21 cellular contexts compared by ENCODE assay signal in genomic region chr1:17434016-17434415, GRCh38. TPM values are rescaled to one million over a fixed set of nuclear protein-coding genes. Genes with fewer than 3 reads are reported as not detected.
DNase-seq lines count a peak whose midpoint lies in the region; ATAC-seq and TF ChIP-seq lines count a peak whose summit lies in the region.
"Had no signal": no experiment of that assay in that cellular context is flagged by ENCODE, and none has a peak within 500 bp of the region (broad histone marks: within the 10 kb centered on the region; RNA-seq: fewer than 3 reads in every experiment).

No MANE protein-coding gene starts in this region.

- peaks cover 47 to 87% (median 82%) of the 10 kb centered on the region in 11 experiments for H3K36me3 ChIP-seq in BLaER1 treated with 17β-estradiol and CSF1 and Interleukin-3, amounts not matched to agents 10 nM and 100 nM
- H3K36me3 ChIP-seq in GM23338 (ENCODE audit: insufficient read depth), result peaks cover 29% of the 10 kb centered on the region
- H3K36me3 ChIP-seq: right atrium auricular region had no signal

- H2AFZ ChIP-seq in GM23338, result no peak overlapping the region
- H2AFZ ChIP-seq: GM23248 had no signal

- H3K27me3 ChIP-seq in BLaER1 treated with 17β-estradiol and CSF1 and Interleukin-3, amounts not matched to agents 10 nM and 100 nM, result no peaks in the 10 kb centered on the region
- no peaks in the 10 kb centered on the region for H3K27me3 ChIP-seq in GM23338 (ENCODE audit: insufficient read depth)
- H3K27me3 ChIP-seq: right atrium auricular region, tibial artery had no signal

- no peaks in the 10 kb centered on the region; a peak in 1 of 22 replicates for H3K9me3 ChIP-seq in BLaER1 treated with 17β-estradiol and CSF1 and Interleukin-3, amounts not matched to agents 10 nM and 100 nM (replicated peaks in 1 of 11)
- H3K9me3 ChIP-seq: right atrium auricular region, tibial artery had no signal

- peaks cover 27% of the 10 kb centered on the region for H3K27me3 Mint-ChIP-seq in GM23338 (ENCODE audit: insufficient read depth, low read depth, poor library complexity)
- no peaks in the 10 kb centered on the region for H3K27me3 Mint-ChIP-seq in activated B cell treated with CpG ODN at 0.5 μM for 24 hours
- peaks cover 4 to 23% (median 20%) of the 10 kb centered on the region in 3 donors for H3K27me3 Mint-ChIP-seq in immature natural killer cell (ENCODE audit: low read depth in 3 of 3)
- H3K27me3 Mint-ChIP-seq: activated CD8-positive, alpha-beta T cell treated with anti-CD3 and anti-CD28 coated beads for 36 hours had no signal

- H3F3A ChIP-seq in GM23338 (replicated peaks; ENCODE audit: low read depth), result peaks cover 60% of the 10 kb centered on the region

- H3K9me3 Mint-ChIP-seq in GM23338 (no peaks in the 10 kb centered on the region; the same call in 2 of the 3 replicates), activated B cell treated with CpG ODN at 0.5 μM for 24 hours (no peaks in the 10 kb centered on the region), immature natural killer cell (no peaks in the 10 kb centered on the region)
- H3K9me3 Mint-ChIP-seq: activated CD8-positive, alpha-beta T cell treated with anti-CD3 and anti-CD28 coated beads for 36 hours had no signal

- H3K27ac Mint-ChIP-seq in GM23338 (peak overlapping the region; percentile 88), activated B cell treated with CpG ODN at 0.5 μM for 24 hours (peak overlapping the region; percentile 50), immature natural killer cell (peak overlapping the region in 4 of 6 donors; percentile 29 to 66 (median 52))

- H3K36me3 Mint-ChIP-seq in GM23338 (ENCODE audit: low read depth) (peaks cover 88% of the 10 kb centered on the region), activated B cell treated with CpG ODN at 0.5 μM for 24 hours (ENCODE audit: low read depth) (peaks cover 48% of the 10 kb centered on the region), immature natural killer cell (peaks cover 2 to 4% (median 3%) of the 10 kb centered on the region in 3 donors)

- POLR2A ChIA-PET in activated B cell treated with CpG ODN at 0.5 μM for 24 hours (lab: Charles Lee), result no interaction called here

- peak overlapping the region in 2 of 11 experiments; percentile 8 to 19; a peak in 1 of 22 replicates for H3K27ac ChIP-seq in BLaER1 treated with 17β-estradiol and CSF1 and Interleukin-3, amounts not matched to agents 10 nM and 100 nM
- peak overlapping the region; percentile 85 for H3K27ac ChIP-seq in GM23338 (ENCODE audit: low read depth)
- H3K27ac ChIP-seq: epithelial cell of prostate, GM23248, right atrium auricular region, tibial artery had no signal

- peak overlapping the region in 5 of 11 experiments; percentile 14 to 100 (median 39); a peak in 6 of 22 replicates for H3K9ac ChIP-seq in BLaER1 treated with 17β-estradiol and CSF1 and Interleukin-3, amounts not matched to agents 10 nM and 100 nM
- H3K9ac ChIP-seq: GM23248 had no signal

- intact Hi-C loops in activated B cell treated with CpG ODN at 0.5 μM for 24 hours (cut with micrococcal nuclease) (loop anchor here (10.0 kb wide), 1 partner anchor 1909 kb away; the partner anchor contains the start of genes CASP9 and DNAJC16), Right ventricle myocardium superior (cut with DNase I) (no loop called here)

- peak overlapping the region in 1 of 10 experiments; percentile 1; a peak in 1 of 20 replicates for H3K4me3 ChIP-seq in BLaER1 treated with 17β-estradiol and CSF1 and Interleukin-3, amounts not matched to agents 10 nM and 100 nM
- H3K4me3 ChIP-seq in GM23338, result peak overlapping the region; percentile 80
- H3K4me3 ChIP-seq: GM23248, right atrium auricular region, tibial artery had no signal

- H3K79me2 ChIP-seq in GM23338 (replicated peaks; ENCODE audit: insufficient read depth), result peaks cover 93% of the 10 kb centered on the region

- H3K4me1 Mint-ChIP-seq in GM23338, result peaks cover 70% of the 10 kb centered on the region
- peaks cover 68% of the 10 kb centered on the region for H3K4me1 Mint-ChIP-seq in activated B cell treated with CpG ODN at 0.5 μM for 24 hours
- peaks cover 58 to 66% of the 10 kb centered on the region in 2 donors for H3K4me1 Mint-ChIP-seq in immature natural killer cell

- no peaks in the 10 kb centered on the region for H3K9me2 ChIP-seq in GM23338 (ENCODE audit: insufficient read depth)

- DNase-seq in GM23338 (ENCODE audit: low spot score) (peak; percentile 84), activated B cell treated with CpG ODN at 0.5 μM for 24 hours (no peak), immature natural killer cell (no peak), glomerular visceral epithelial cell (ENCODE audit: extremely low spot score) (no peak), cerebellum (ENCODE audit: low spot score) (no peak), Right ventricle myocardium superior (no peak)
- DNase-seq: Calu3; EL; foreskin melanocyte; GM23248; NCI-H1417 treated with DMSO at 0.1 percent for 48 hours; NCI-H526; SHP77 treated with DMSO at 0.1 percent for 48 hours; stimulated activated CD4-positive, alpha-beta T cell treated with anti-CD3 and anti-CD28 coated beads, Interleukin-15, amount 100 ng/mL, for 24 hours; T-helper 1 cell; tibial artery had no signal

- ATAC-seq in GM23338 (peak; percentile 51), activated B cell treated with CpG ODN at 0.5 μM for 24 hours (ENCODE audit: low read depth) (no peak), Right ventricle myocardium superior (ENCODE audit: poor library complexity) (no peak), GM18858 (IDR thresholded peaks at IDR 0.05; ENCODE audit: unreplicated experiment) (no peak)
- ATAC-seq: activated CD8-positive, alpha-beta T cell treated with anti-CD3 and anti-CD28 coated beads for 36 hours had no signal

- H3K4me3 Mint-ChIP-seq in GM23338 (peak overlapping the region; percentile 83), activated B cell treated with CpG ODN at 0.5 μM for 24 hours (no peak overlapping the region), immature natural killer cell (no peak overlapping the region)
- H3K4me3 Mint-ChIP-seq: activated CD8-positive, alpha-beta T cell treated with anti-CD3 and anti-CD28 coated beads for 36 hours had no signal

- peak overlapping the region in 10 of 11 experiments; percentile 89 to 99 (median 93); a peak in 20 of 22 replicates for H3K4me2 ChIP-seq in BLaER1 treated with 17β-estradiol and CSF1 and Interleukin-3, amounts not matched to agents 10 nM and 100 nM
- H3K4me2 ChIP-seq in GM23338, result peak overlapping the region; percentile 96

- peaks cover 84 to 91% (median 85%) of the 10 kb centered on the region in 11 experiments for H4K20me1 ChIP-seq in BLaER1 treated with 17β-estradiol and CSF1 and Interleukin-3, amounts not matched to agents 10 nM and 100 nM
- H4K20me1 ChIP-seq in GM23338 (replicated peaks; ENCODE audit: insufficient read depth), result peaks cover 54% of the 10 kb centered on the region

- peaks cover 56 to 80% (median 69%) of the 10 kb centered on the region in 10 experiments for H3K4me1 ChIP-seq in BLaER1 treated with 17β-estradiol and CSF1 and Interleukin-3, amounts not matched to agents 10 nM and 100 nM
- peaks cover 68% of the 10 kb centered on the region for H3K4me1 ChIP-seq in GM23338 (ENCODE audit: insufficient read depth)

- 0 out of 4 replicates have a peak, but pooled peaks of 1 of the 2 experiments have one; percentile 5 for TF ChIP-seq CTCF in GM23338 (conservative IDR thresholded peaks at IDR 0.05; ENCODE audit: low read depth in 2 of 2)
- no peak for TF ChIP-seq CTCF in activated B cell treated with CpG ODN at 0.5 μM for 24 hours (IDR thresholded peaks at IDR 0.05)

- CTCF ChIA-PET in activated B cell treated with CpG ODN at 0.5 μM for 24 hours (lab: Charles Lee), result no interaction called here

TF ChIP-seq in GM23338, 12 proteins besides CTCF, POLR2A, EP300 and RAD21:
- TF ChIP-seq EZH2phosphoT487 (IDR thresholded peaks at IDR 0.05; ENCODE audit: unreplicated experiment), result no peak
- TF ChIP-seq ETS1 (IDR thresholded peaks at IDR 0.05), result peak; percentile 59; the same call in 1 of the 2 replicates
- peak; percentile 64 for TF ChIP-seq NANOG (IDR thresholded peaks at IDR 0.05; ENCODE audit: borderline replicate concordance)
- no peak for TF ChIP-seq ZNF114 (CRISPR knock-in tag; IDR thresholded peaks at IDR 0.05)
- peak; percentile 51 for TF ChIP-seq POLR2AphosphoS5 (IDR thresholded peaks at IDR 0.05; ENCODE audit: low read depth)

RNA-seq across cellular contexts. Expression of gene RCC2, which starts 5.5 kb away (rescaled TPM):
- 367 and 386 TPM in 2 replicates for total RNA-seq in GM23338 (2014; rRNA removed; shearing (Covaris generic))
- polyA plus RNA-seq in GM23338 (2016; fragmentation: Nextera tagmentation; extraction: Ambion mirVana) (97.1 and 99.3 TPM in 2 replicates), immature natural killer cell (10 to 100 TPM; 22.8 to 35.5 (median 28.1) TPM)
- total RNA-seq in activated B cell treated with CpG ODN at 0.5 μM for 24 hours (79.4 and 85.1 TPM in 2 replicates), cerebellum (28.7 TPM), Right ventricle myocardium superior (11.3 TPM)
